Comparison of ENCODE assay signal across 1 cellular context in genomic region chr5:95816803-95817202, GRCh38.
TF ChIP-seq lines count a peak whose summit lies in the region.

No MANE protein-coding gene starts in this region.

TF ChIP-seq in GM12878, 131 proteins besides CTCF, POLR2A, EP300 and RAD21 (continued from another document):
- TF ChIP-seq CREB1 (IDR thresholded peaks at IDR 0.05; ENCODE audit: low read depth) (no peak), MLLT1 (IDR thresholded peaks at IDR 0.05) (no peak)
